In the genomic region with DNA sequence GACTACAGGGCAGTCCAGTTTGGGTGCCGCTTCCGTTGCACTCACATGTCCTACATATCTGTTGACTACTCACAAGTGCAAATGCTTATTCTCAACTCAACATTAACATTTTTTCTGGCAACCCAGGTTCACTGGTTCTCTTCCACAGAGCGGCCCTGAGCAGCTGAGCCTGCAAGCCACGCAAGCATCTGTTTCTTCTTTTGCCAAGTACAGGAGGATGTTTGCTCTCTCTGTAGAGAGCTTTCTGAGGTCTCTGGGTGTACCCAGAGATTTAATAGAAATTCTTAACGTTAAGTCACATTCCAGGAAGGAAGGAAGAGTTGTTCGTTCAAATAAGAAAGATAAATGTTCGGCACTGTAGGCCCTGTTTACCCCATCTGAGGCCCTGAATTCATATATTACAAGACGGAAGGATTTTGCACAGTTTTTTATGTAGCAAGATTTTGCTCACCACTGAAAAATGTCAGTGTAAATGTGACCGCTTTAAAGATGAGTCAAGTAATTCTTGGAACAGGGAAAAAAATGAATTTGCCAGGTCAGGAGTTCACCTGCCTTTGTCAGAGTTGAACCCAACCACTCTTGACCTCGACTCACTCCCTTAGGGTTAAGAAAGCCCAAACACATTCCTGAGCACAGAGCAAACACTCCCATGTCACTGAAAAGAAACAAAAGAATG, we compare ENCODE assay signal across 14 cellular contexts. TPM values are rescaled to one million over a fixed set of nuclear protein-coding genes. Genes with fewer than 3 reads are reported as not detected.
DNase-seq lines count a peak whose midpoint lies in the region; ATAC-seq and TF ChIP-seq lines count a peak whose summit lies in the region.
"Had no signal": no experiment of that assay in that cellular context is flagged by ENCODE, and none has a peak within 500 bp of the region (broad histone marks: within the 10 kb centered on the region; RNA-seq: fewer than 3 reads in every experiment).

No MANE protein-coding gene starts in this region.

- BruUV-seq in PC-9 (replicated peaks; lab: Mats Ljungman, UMichigan): no TSS peak

- peak; percentile 74 for ATAC-seq in omental fat pad (ENCODE audit: low FRiP score)
- ATAC-seq in stimulated activated naive CD8-positive, alpha-beta T cell treated with anti-CD3 and anti-CD28 coated beads, Interleukin-15, Interleukin-2, amounts not matched to agents 100 U/mL and 50 U/mL, for 24 hours: no peak

- CTCF ChIA-PET in BJ (lab: Yijun Ruan, JAX) (interaction anchor here (1.0 to 6.6 kb wide), 8 partner anchors 9 to 505 kb away, joined by 3 to 62 read pairs (median 7); partner anchors contain the start of gene SPATS2L), PC-9 (lab: Charles Lee) (interaction anchor here (1.1 kb wide), 1 partner anchor 74 kb away, joined by 13 read pairs; no protein-coding TSS in a partner anchor)

- H3K27ac ChIP-seq in PC-9: peak overlapping the region; percentile 83

- DNase-seq in BJ (ENCODE audit: low read depth): peak; percentile 65
- peak; percentile 41 to 88 for DNase-seq in PC-9
- DNase-seq in epithelial cell of esophagus (ENCODE audit: low read depth): peak; percentile 52
- no peak for DNase-seq in omental fat pad (ENCODE audit: low spot score)
- DNase-seq in stimulated activated naive CD8-positive, alpha-beta T cell treated with anti-CD3 and anti-CD28 coated beads, Interleukin-15, Interleukin-2, amounts not matched to agents 100 U/mL and 50 U/mL, for 24 hours: no peak
- no peak for DNase-seq in DMS153 (lab: John Stamatoyannopoulos, UW)
- DNase-seq in HuH-7 (ENCODE audit: low spot score): no peak
- DNase-seq in NCI-H2227 treated with DMSO at 0.1 percent for 48 hours (lab: John Stamatoyannopoulos, UW): no peak
- DNase-seq: activated effector memory CD4-positive, alpha-beta T cell treated with anti-CD3 and anti-CD28 coated beads, Interleukin-2, amount 50 U/mL, for 16 hours; COR-L47; Karpas-422; kidney glomerular epithelial cell; NCI-H524; posterior cingulate gyrus had no signal

- POLR2A ChIA-PET in BJ (lab: Charles Lee) (no interaction called here), PC-9 (lab: Charles Lee; ENCODE audit: unreplicated experiment) (interaction anchor here (0.7 to 1.0 kb wide), 2 partner anchors 26 to 100 kb away, joined by 4 read pairs; no protein-coding TSS in a partner anchor)

- H3K9me3 ChIP-seq in PC-9 (ENCODE audit: insufficient read depth, low read depth): no peaks in the 10 kb centered on the region

- H3K27me3 ChIP-seq in BJ (ENCODE audit: control insufficient read depth, insufficient read depth, low read length) (no peaks in the 10 kb centered on the region), PC-9 (ENCODE audit: insufficient read depth, low read depth) (no peaks in the 10 kb centered on the region)

- peaks cover 57% of the 10 kb centered on the region for H3K4me1 ChIP-seq in PC-9 (replicated peaks; ENCODE audit: insufficient read depth)

- H3F3A ChIP-seq in PC-9 (ENCODE audit: insufficient read depth, low read depth): peaks cover 52% of the 10 kb centered on the region

- peak overlapping the region; percentile 61 for H3K4me2 ChIP-seq in PC-9

- H4K20me1 ChIP-seq in PC-9 (ENCODE audit: insufficient read depth): no peaks in the 10 kb centered on the region

- H3K79me2 ChIP-seq in PC-9 (ENCODE audit: low read depth): no peaks in the 10 kb centered on the region

- H3K36me3 ChIP-seq in BJ (ENCODE audit: control insufficient read depth, insufficient read depth, low read length) (peaks cover 4% of the 10 kb centered on the region; the same call in 1 of the 2 replicates), PC-9 (ENCODE audit: low read depth) (peaks cover 24% of the 10 kb centered on the region)

- intact Hi-C loops in PC-9 (cut with micrococcal nuclease; ENCODE audit: unreplicated experiment): loop anchor here (2.0 to 5.0 kb wide), 2 partner anchors 71 to 172 kb away; partner anchors contain the start of gene SPATS2L

- H3K9me2 ChIP-seq in PC-9 (ENCODE audit: insufficient read depth): no peaks in the 10 kb centered on the region

- no peak for TF ChIP-seq CTCF in BJ (IDR thresholded peaks at IDR 0.05; ENCODE audit: insufficient read depth, low read depth, low read length)
- no peak for TF ChIP-seq CTCF in PC-9 (conservative IDR thresholded peaks at IDR 0.05)
- no peak for TF ChIP-seq CTCF in epithelial cell of esophagus (IDR thresholded peaks at IDR 0.05; ENCODE audit: insufficient read depth, low read depth, low read length, missing control alignments)
- TF ChIP-seq CTCF in omental fat pad (IDR thresholded peaks at IDR 0.05): no peak

- H2AFZ ChIP-seq in PC-9: no peak overlapping the region

- H3K4me3 ChIP-seq in BJ (ENCODE audit: low read depth, low read length): no peak overlapping the region
- no peak overlapping the region for H3K4me3 ChIP-seq in PC-9
- H3K4me3 ChIP-seq in epithelial cell of esophagus (ENCODE audit: low read length): no peak overlapping the region

RNA-seq across cellular contexts. Expression of gene KCTD18, which starts 30.1 kb away (rescaled TPM):
- 9.3 and 11.3 TPM in 2 replicates for polyA plus RNA-seq in BJ (2011; rRNA removed)
- polyA minus RNA-seq in BJ (2011; rRNA and poly(A)+ RNA removed): 5.2 and 6.5 TPM in 2 replicates
- total RNA-seq in PC-9 (2021): 19.6 and 24.0 TPM in 2 replicates
- total RNA-seq in omental fat pad: 10 to 100 TPM; 10.4 to 19.9 (median 14.2) TPM

RNA-seq across cellular contexts. Expression of gene SGO2, which starts 46.3 kb away (rescaled TPM):
- polyA plus RNA-seq in BJ (2011; rRNA removed): 3.2 and 7.3 TPM in 2 replicates
- 1.1 and 2.2 TPM in 2 replicates for polyA minus RNA-seq in BJ (2011; rRNA and poly(A)+ RNA removed)
- total RNA-seq in PC-9 (2021) (17.8 and 25.0 TPM in 2 replicates), omental fat pad (10 to 100 TPM in 2 of 4 donors, 1 to 10 TPM in 2; 4.7 to 18.7 (median 9.5) TPM)

Comparison
In these comparisons a context has a peak if more than half of its experiments do, and no peak if none do; other contexts are left out.
1. DNase-seq: peak in BJ (single experiment), PC-9 (2 of 2) and epithelial cell of esophagus (single experiment); none in omental fat pad (single experiment), stimulated activated naive CD8-positive, alpha-beta T cell treated with anti-CD3 and anti-CD28 coated beads, Interleukin-15, Interleukin-2, amounts not matched to agents 100 U/mL and 50 U/mL, for 24 hours (single experiment), DMS153 (single experiment), HuH-7 (single experiment) and NCI-H2227 treated with DMSO at 0.1 percent for 48 hours (single experiment).